Comparison of ENCODE assay signal across 13 cellular contexts in the genomic region with DNA sequence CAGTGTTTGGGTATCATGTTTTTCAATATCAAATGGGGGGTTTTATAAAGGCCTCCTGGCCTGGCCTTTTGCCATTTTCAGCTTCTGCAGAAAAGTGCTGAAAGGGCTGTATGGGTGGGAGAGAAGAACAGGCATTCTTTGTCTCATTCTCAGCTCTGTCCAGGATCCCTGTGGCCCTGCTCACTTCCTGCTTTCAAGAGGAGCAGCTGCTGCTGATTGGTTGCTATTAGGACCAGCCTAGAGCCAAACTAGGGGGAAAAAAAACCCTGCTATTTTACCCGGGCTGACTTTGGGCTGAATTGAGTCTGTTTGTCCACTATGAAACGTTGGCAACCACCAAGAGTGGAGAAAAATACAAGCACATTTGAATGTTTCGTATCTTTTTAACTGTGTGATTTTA.
DNase-seq lines count a peak whose midpoint lies in the region; ATAC-seq and TF ChIP-seq lines count a peak whose summit lies in the region.
"Had no signal": no experiment of that assay in that cellular context is flagged by ENCODE, and none has a peak within 500 bp of the region (broad histone marks: within the 10 kb centered on the region; RNA-seq: fewer than 3 reads in every experiment).

No MANE protein-coding gene starts in this region.

- WGBS in psoas muscle, 3 donors = 34 to 45% (median 35%) methylated on average over 3 of the region's 3 CpGs

- intact Hi-C loops in head of caudate nucleus (cut with DNase I) (no loop called here), psoas muscle (cut with DNase I) (no loop called here)

- TF ChIP-seq CTCF in psoas muscle (IDR thresholded peaks at IDR 0.05) = no peak

- peaks cover 54% of the 10 kb centered on the region for H3K4me1 ChIP-seq in psoas muscle

- no peak for ATAC-seq in psoas muscle
- ATAC-seq: left colon had no signal

- H3K4me3 ChIP-seq in psoas muscle = no peak overlapping the region
- H3K4me3 ChIP-seq: ovary had no signal

- peaks cover 7 to 41% of the 10 kb centered on the region in 2 donors for H3K36me3 ChIP-seq in psoas muscle (ENCODE audit: insufficient read depth in 1 of 2, low read depth in 1 of 2)
- H3K36me3 ChIP-seq: ovary had no signal

- peak; percentile 37 for DNase-seq in DMS53 (lab: John Stamatoyannopoulos, UW)
- no peak for DNase-seq in DMS53 treated with DMSO at 0.1 percent for 48 hours (lab: John Stamatoyannopoulos, UW; ENCODE audit: unreplicated experiment)
- DNase-seq in SK-MEL-5 (ENCODE audit: low read depth, low spot score) = peak; percentile 85
- DNase-seq in head of caudate nucleus = peak in 41 of 42 donors; percentile 10 to 78 (median 52)
- DNase-seq in psoas muscle = no peak
- DNase-seq in NCI-H2196 (lab: John Stamatoyannopoulos, UW; ENCODE audit: unreplicated experiment) = no peak
- no peak for DNase-seq in stimulated activated CD4-positive, alpha-beta T cell treated with anti-CD3 and anti-CD28 coated beads, Interleukin-4, amount 100 ng/mL, for 1 hour
- no peak for DNase-seq in NCI-H82 (lab: John Stamatoyannopoulos, UW)
- DNase-seq: NCI-H187, ovary had no signal

- in situ Hi-C loops in SK-MEL-5 (cut with HindIII; ENCODE audit: low pct_unique_long_range_greater_than_20kb, low sequenced_read_pairs) = no loop called here

- H3K27ac ChIP-seq in psoas muscle = peak overlapping the region; percentile 77
- H3K27ac ChIP-seq: 22Rv1, ovary, VCaP had no signal

- H3K27me3 ChIP-seq in psoas muscle (ENCODE audit: insufficient read depth in 3 of 3, low read length in 2 of 3) = no peaks in the 10 kb centered on the region
- H3K27me3 ChIP-seq: ovary had no signal

- H3K9me3 ChIP-seq in psoas muscle = no peaks in the 10 kb centered on the region
- H3K9me3 ChIP-seq: ovary had no signal

Comparison
In these comparisons a context has a peak if more than half of its experiments do, and no peak if none do; other contexts are left out.
1. DNase-seq: peak in DMS53 (single experiment), SK-MEL-5 (single experiment) and head of caudate nucleus (41 of 42); none in DMS53 treated with DMSO at 0.1 percent for 48 hours (single experiment), psoas muscle (0 of 2), NCI-H2196 (single experiment), stimulated activated CD4-positive, alpha-beta T cell treated with anti-CD3 and anti-CD28 coated beads, Interleukin-4, amount 100 ng/mL, for 1 hour (single experiment) and NCI-H82 (single experiment).